Comparison of ENCODE assay signal across 8 cellular contexts in genomic region chr6:26045046-26045938, GRCh38. TPM values are rescaled to one million over a fixed set of nuclear protein-coding genes. Genes with fewer than 3 reads are reported as not detected.
DNase-seq lines count a peak whose midpoint lies in the region; ATAC-seq, FAIRE-seq and TF ChIP-seq lines count a peak whose summit lies in the region.

No MANE protein-coding gene starts in this region.

- ATAC-seq in DND-41 (ENCODE audit: insufficient read depth, low read depth) (peak; percentile 66), GM21576 (IDR thresholded peaks at IDR 0.05; ENCODE audit: unreplicated experiment) (peak; percentile 44), GM12878 (peak; percentile 79)

- H3K27me3 ChIP-seq in DND-41 (ENCODE audit: insufficient read depth, low read length, poor library complexity) (no peaks in the 10 kb centered on the region), GM12878 (replicated peaks in 1 of 2; ENCODE audit: control insufficient read depth in 2 of 2, insufficient read depth in 2 of 2, low read length in 1 of 2) (no peaks in the 10 kb centered on the region), hepatocyte (no peaks in the 10 kb centered on the region)

- H2AFZ ChIP-seq in DND-41 (ENCODE audit: low read depth, low read length), result no peak overlapping the region
- peak overlapping the region; percentile 70 for H2AFZ ChIP-seq in GM12878 (ENCODE audit: control insufficient read depth, low read depth, low read length)
- no peak overlapping the region for H2AFZ ChIP-seq in hepatocyte

- H3K4me3 ChIP-seq in DND-41 (ENCODE audit: low read depth in 1 of 2, low read length in 2 of 2), result peak overlapping the region; percentile 26 to 66
- H3K4me3 ChIP-seq in GM12878, result peak overlapping the region; percentile 64
- peak overlapping the region; percentile 62 for H3K4me3 ChIP-seq in iPS-18c (ENCODE audit: insufficient read depth, low read depth, low read length)
- H3K4me3 ChIP-seq in skin epidermis, result peak overlapping the region; percentile 30 to 47 (median 41)
- H3K4me3 ChIP-seq in hepatocyte, result no peak overlapping the region

- H3K79me2 ChIP-seq in DND-41 (ENCODE audit: insufficient read depth, low read length) (peaks cover 8% of the 10 kb centered on the region; the same call in 1 of the 2 replicates), GM12878 (ENCODE audit: control insufficient read depth, insufficient read depth, low read length) (no peaks in the 10 kb centered on the region), hepatocyte (no peaks in the 10 kb centered on the region)

- H3K4me2 ChIP-seq in DND-41 (ENCODE audit: insufficient read depth, low read length) (peak overlapping the region; percentile 67), GM12878 (ENCODE audit: control insufficient read depth, insufficient read depth) (peak overlapping the region; percentile 70), hepatocyte (no peak overlapping the region)

- peak; percentile 98 for TF ChIP-seq POLR2A in GM12878 (IDR thresholded peaks at IDR 0.05; ENCODE audit: low read depth, low read length)

- TSS peak; percentile 100 for BruUV-seq in GM12878 (replicated peaks; lab: Mats Ljungman, UMichigan)

- H3K4me1 ChIP-seq in DND-41 (ENCODE audit: insufficient read depth, low read length), result peaks cover 44% of the 10 kb centered on the region
- peaks cover 21% of the 10 kb centered on the region for H3K4me1 ChIP-seq in GM12878 (ENCODE audit: control insufficient read depth, insufficient read depth, low read length)
- H3K4me1 ChIP-seq in hepatocyte (ENCODE audit: insufficient read depth), result no peaks in the 10 kb centered on the region

- peak overlapping the region; percentile 86 for H3K9ac ChIP-seq in DND-41 (ENCODE audit: low read depth, low read length)
- peak overlapping the region; percentile 88 for H3K9ac ChIP-seq in GM12878 (ENCODE audit: control insufficient read depth, insufficient read depth, low read length)

- no peak for TF ChIP-seq EP300 in GM12878 (IDR thresholded peaks at IDR 0.05; ENCODE audit: borderline replicate concordance in 1 of 2, control insufficient read depth in 1 of 2, low read depth in 2 of 2, low read length in 2 of 2)

- RAD21 ChIA-PET in GM12878 (lab: Charles Lee; ENCODE audit: unreplicated experiment), result interaction anchor here (0.9 to 2.0 kb wide), 7 partner anchors 11 to 24 kb away, joined by 3 to 11 read pairs (median 4); a partner anchor contains a TSS

- CTCF ChIA-PET in GM12878 (lab: Yijun Ruan, JAX), result interaction anchor here (0.7 to 1.8 kb wide), 5 partner anchors 13 to 52 kb away, joined by 3 to 16 read pairs (median 8); a partner anchor contains a TSS

- WGBS in GM12878 (ENCODE audit: insufficient coverage, insufficient replicate concordance, low lambda C conversion rate, missing lambda C conversion rate), result under 1% methylated on average over 48 of the region's 48 CpGs
- WGBS in hepatocyte (ENCODE audit: low lambda C conversion rate, missing lambda C conversion rate), result 97% methylated on average over 48 of the region's 48 CpGs

- no peaks in the 10 kb centered on the region for H4K20me1 ChIP-seq in DND-41 (ENCODE audit: insufficient read depth, low read length)
- H4K20me1 ChIP-seq in GM12878 (ENCODE audit: control insufficient read depth, insufficient read depth), result no peaks in the 10 kb centered on the region
- no peaks in the 10 kb centered on the region for H4K20me1 ChIP-seq in hepatocyte (ENCODE audit: insufficient read depth, poor library complexity, severe bottlenecking)

- TF ChIP-seq CTCF in DND-41 (IDR thresholded peaks at IDR 0.05; ENCODE audit: borderline replicate concordance, extremely low read depth, low read length, poor library complexity, severe bottlenecking) (peak; percentile 42), GM12878 (IDR thresholded peaks at IDR 0.05 in 2 of 3, conservative IDR thresholded peaks at IDR 0.05 in 1 of 3; ENCODE audit: control insufficient read depth in 2 of 3, extremely low read depth in 1 of 3, insufficient read depth in 1 of 3, low read depth in 3 of 3, low read length in 3 of 3) (0 out of 6 replicates have a peak, but pooled peaks of 2 of the 3 experiments have one; percentile 13 to 19), hepatocyte (IDR thresholded peaks at IDR 0.05; ENCODE audit: poor library complexity) (no peak)

- SMC1A ChIA-PET in GM12878 (lab: Charles Lee; ENCODE audit: uncharacterized antibody, unreplicated experiment), result interaction anchor here (2.8 to 4.2 kb wide), 3 partner anchors 14 to 23 kb away, joined by 12 to 39 read pairs (median 19); a partner anchor contains a TSS

- TF ChIP-seq RAD21 in GM12878 (IDR thresholded peaks at IDR 0.05; ENCODE audit: insufficient read depth, low read depth, low read length), result no peak

- intact Hi-C loops in GM12878 (cut with micrococcal nuclease; ENCODE audit: unreplicated experiment), result loop anchor here (1.0 to 2.0 kb wide), 3 partner anchors 11 to 1088 kb away; a partner anchor contains a TSS

- H3K27ac ChIP-seq in DND-41 (ENCODE audit: low read length) (peak overlapping the region; percentile 99), GM12878 (ENCODE audit: control insufficient read depth, insufficient read depth) (peak overlapping the region; percentile 97), skin epidermis (peak overlapping the region in 17 of 21 experiments; percentile 10 to 90 (median 74)), hepatocyte (no peak overlapping the region)

- POLR2A ChIA-PET in GM12878 (lab: Charles Lee), result interaction anchor here (0.8 to 2.6 kb wide), 11 partner anchors 9 to 1793 kb away, joined by 3 to 36 read pairs (median 4); a partner anchor contains a TSS

- in situ Hi-C loops in GM12878 (cut with MboI), result no loop called here

- peak; percentile 83 for FAIRE-seq in GM12878 (lab: Jason Lieb, UNC)

- no peaks in the 10 kb centered on the region for H3K9me2 ChIP-seq in hepatocyte (replicated peaks; ENCODE audit: insufficient read depth)

- peak; percentile 89 for DNase-seq in DND-41
- peak; percentile 73 for DNase-seq in KG1 (lab: John Stamatoyannopoulos, UW)
- peak; percentile 59 for DNase-seq in T-helper 22 cell (ENCODE audit: low read depth)
- peak; percentile 99 for DNase-seq in GM12878 (ENCODE audit: low read depth, low spot score)
- DNase-seq in hepatocyte (ENCODE audit: low spot score), result no peak

- H3K9me3 ChIP-seq in DND-41 (ENCODE audit: insufficient read depth, low read length, severe bottlenecking) (no peaks in the 10 kb centered on the region), GM12878 (replicated peaks; ENCODE audit: control insufficient read depth, insufficient read depth, low read length) (no peaks in the 10 kb centered on the region), iPS-18c (ENCODE audit: control insufficient read depth, insufficient read depth, low read length) (no peaks in the 10 kb centered on the region), hepatocyte (ENCODE audit: low read depth) (no peaks in the 10 kb centered on the region)

- no peaks in the 10 kb centered on the region; the same call in 1 of the 2 replicates for H3K36me3 ChIP-seq in DND-41 (ENCODE audit: insufficient read depth, low read length)
- no peaks in the 10 kb centered on the region for H3K36me3 ChIP-seq in GM12878 (ENCODE audit: control insufficient read depth in 2 of 2, insufficient read depth in 2 of 2, low read length in 1 of 2)
- H3K36me3 ChIP-seq in hepatocyte (replicated peaks; ENCODE audit: insufficient read depth, low read depth), result no peaks in the 10 kb centered on the region

TF ChIP-seq in GM12878, 131 proteins besides CTCF, POLR2A, EP300 and RAD21 (continues in another document):
- TF ChIP-seq PRDM15 (CRISPR knock-in tag; IDR thresholded peaks at IDR 0.05), result no peak

RNA-seq across cellular contexts. Expression of gene HFE, which starts 41.9 kb away (rescaled TPM):
- total RNA-seq in GM12878 (2013; cell fraction: nucleolus; rRNA removed), result 4.1 and 4.5 TPM in 2 replicates
- total RNA-seq in GM12878 (2014; rRNA removed) (1.5 and 2.1 TPM in 2 replicates), GM12878 (2014; rRNA removed; fragmentation: Illumina TruSeq; extraction: Trizol) (1.9 and 2.3 TPM in 2 replicates), GM12878 (2021) (2.3 and 3.2 TPM in 2 replicates), hepatocyte (5.6 and 7.4 TPM in 2 replicates)
- polyA plus RNA-seq in GM12878 (2011; ENCODE audit: low read depth), result 1.1 TPM
- polyA plus RNA-seq in GM12878 (2011; rRNA removed) (5.9 TPM in 2 replicates), GM12878 (2014; fragmentation: Illumina TruSeq; extraction: Trizol) (2.2 and 5.1 TPM in 2 replicates), GM12878 (2014; fragmentation: Nextera tagmentation; extraction: Ambion mirVana) (1 to 10 TPM in 1 of 2 experiments, under 1 TPM in 1; 0.52 to 1.2 TPM), GM12878 (2014; rRNA removed) (2.2 and 3.0 TPM in 2 replicates), GM12878 (2016; fragmentation: Nextera tagmentation; extraction: Ambion mirVana) (1 to 10 TPM; 1.3 to 1.5 TPM), hepatocyte (3.6 and 4.5 TPM in 2 replicates)
- 4.6 and 4.8 TPM in 2 replicates for polyA plus RNA-seq in GM12878 (2011; cell fraction: cytosol; rRNA removed)
- 5.6 and 6.5 TPM in 2 replicates for polyA plus RNA-seq in GM12878 (2011; cell fraction: nucleus; rRNA removed)
- polyA plus RNA-seq in GM12878 (2012), result 0.95 and 2.1 TPM in 2 replicates
- 6.9 and 8.1 TPM in 2 replicates for polyA minus RNA-seq in GM12878 (2011; rRNA and poly(A)+ RNA removed)
- polyA minus RNA-seq in GM12878 (2011; cell fraction: cytosol; rRNA and poly(A)+ RNA removed), result 1.1 and 1.9 TPM in 2 replicates
- polyA minus RNA-seq in GM12878 (2011; cell fraction: nucleus; rRNA and poly(A)+ RNA removed), result 2.1 and 2.3 TPM in 2 replicates
